14 cellular contexts compared by ENCODE assay signal in the genomic region with DNA sequence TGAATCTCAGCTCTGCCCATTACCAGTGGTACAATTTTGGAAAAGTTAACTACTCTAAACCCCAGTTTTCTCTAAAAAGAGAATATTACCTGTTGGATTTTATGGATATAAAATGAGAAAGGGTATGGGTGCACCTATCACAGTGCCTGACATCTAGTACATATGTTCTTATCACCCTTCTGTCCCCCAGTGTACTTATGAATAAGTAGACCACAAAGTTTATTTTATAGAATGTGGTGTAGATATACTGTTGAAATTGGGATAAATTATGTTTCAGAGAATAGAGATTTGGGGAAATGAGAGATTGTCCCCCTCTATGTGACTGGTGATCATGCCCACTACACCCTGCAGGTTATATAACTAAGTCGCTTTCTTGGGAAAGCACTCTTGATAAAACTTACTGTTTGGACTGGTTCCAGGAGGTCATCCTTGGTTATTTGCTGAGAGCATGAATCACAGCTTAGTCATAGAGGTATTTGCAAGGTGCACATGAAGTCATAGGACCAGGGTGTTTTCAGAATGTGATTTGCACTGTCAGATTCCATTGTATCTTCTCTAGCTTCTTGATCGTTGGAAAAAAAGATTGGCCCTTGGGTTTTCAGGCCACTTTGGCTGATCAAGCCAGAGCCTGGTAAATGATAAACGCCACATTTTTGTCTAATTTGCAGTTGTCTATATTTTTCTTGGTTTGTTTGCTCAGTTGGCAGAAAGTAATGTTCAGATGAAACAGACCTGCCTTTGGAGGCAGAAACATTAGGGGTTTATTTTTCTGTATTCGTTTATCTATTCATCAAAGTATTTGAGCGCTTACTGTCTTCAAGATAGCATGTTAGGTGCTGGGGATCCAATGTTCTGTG. TPM values are rescaled to one million over a fixed set of nuclear protein-coding genes. Genes with fewer than 3 reads are reported as not detected.
DNase-seq lines count a peak whose midpoint lies in the region; ATAC-seq, FAIRE-seq and TF ChIP-seq lines count a peak whose summit lies in the region.
"Had no signal": no experiment of that assay in that cellular context is flagged by ENCODE, and none has a peak within 500 bp of the region (broad histone marks: within the 10 kb centered on the region; RNA-seq: fewer than 3 reads in every experiment).

No MANE protein-coding gene starts in this region.

- POLR2A ChIA-PET in PC-3 (lab: Charles Lee; ENCODE audit: unreplicated experiment), result interaction anchor here (0.6 kb wide), 2 partner anchors 11 to 22 kb away, joined by 3 to 6 read pairs; no protein-coding TSS in a partner anchor
- POLR2A ChIA-PET in endothelial cell of umbilical vein (lab: Charles Lee), result no interaction called here

- H3K27me3 ChIP-seq in GM23248 (replicated peaks; ENCODE audit: insufficient read depth) (no peaks in the 10 kb centered on the region), PC-3 (ENCODE audit: low read length) (no peaks in the 10 kb centered on the region), endothelial cell of umbilical vein (ENCODE audit: control insufficient read depth in 2 of 2, insufficient read depth in 2 of 2, low read length in 2 of 2) (no peaks in the 10 kb centered on the region), trophoblast cell (ENCODE audit: insufficient read depth, low read length) (no peaks in the 10 kb centered on the region), tibial artery (no peaks in the 10 kb centered on the region), suprapubic skin (no peaks in the 10 kb centered on the region)
- H3K27me3 ChIP-seq: Peyer's patch had no signal

- BruUV-seq in PC-3 (replicated peaks; lab: Mats Ljungman, UMichigan), result no TSS peak
- BruUV-seq in endothelial cell of umbilical vein (replicated peaks; lab: Mats Ljungman, UMichigan), result no TSS peak

- H4K20me1 ChIP-seq in GM23248 (ENCODE audit: insufficient read depth), result no peaks in the 10 kb centered on the region
- H4K20me1 ChIP-seq in PC-3 (ENCODE audit: low read length), result peaks cover 27% of the 10 kb centered on the region
- H4K20me1 ChIP-seq in endothelial cell of umbilical vein (replicated peaks; ENCODE audit: control insufficient read depth, extremely low read depth, insufficient read depth, low read length), result no peaks in the 10 kb centered on the region

- CTCF ChIA-PET in PC-3 (lab: Charles Lee) (interaction anchor here (1.0 kb wide), 1 partner anchor 21 kb away, joined by 4 read pairs; a partner anchor contains a TSS), endothelial cell of umbilical vein (lab: Charles Lee) (interaction anchor here (0.8 to 2.8 kb wide), 8 partner anchors 9 to 143 kb away, joined by 3 to 15 read pairs (median 4); a partner anchor contains a TSS)

- H3K4ac ChIP-seq in trophoblast cell (ENCODE audit: low read depth, low read length), result no peak overlapping the region

- no peak overlapping the region for H3K23ac ChIP-seq in trophoblast cell (ENCODE audit: low read length)

- H3K4me2 ChIP-seq in GM23248 (ENCODE audit: unreplicated experiment), result no peak overlapping the region
- peak overlapping the region; percentile 69 for H3K4me2 ChIP-seq in PC-3 (ENCODE audit: low read length)
- H3K4me2 ChIP-seq in endothelial cell of umbilical vein (ENCODE audit: insufficient read depth, low read length), result peak overlapping the region; percentile 43
- H3K4me2 ChIP-seq in trophoblast cell (ENCODE audit: low read length), result no peak overlapping the region

- in situ Hi-C loops in GM23248 (cut with MboI), result no loop called here

- H3K4me3 Mint-ChIP-seq in osteocyte (ENCODE audit: unreplicated experiment), result no peak overlapping the region
- H3K4me3 Mint-ChIP-seq: dendritic cell treated with granulocyte-macrophage colony-stimulating factor and Interleukin-4, amounts not matched to agents 40 ng/mL and 50 ng/mL, for 4 days had no signal

- TF ChIP-seq EP300 in suprapubic skin (IDR thresholded peaks at IDR 0.05), result no peak

- dilution Hi-C loops in endothelial cell of umbilical vein (cut with MboI; ENCODE audit: extremely low pct_ligation_motif_present, low sequenced_read_pairs), result no loop called here

- no peak overlapping the region for H4K12ac ChIP-seq in trophoblast cell (ENCODE audit: low read depth, low read length)

- peaks cover 21% of the 10 kb centered on the region for H3K36me3 Mint-ChIP-seq in osteocyte (ENCODE audit: unreplicated experiment)

- TF ChIP-seq POLR2A in endothelial cell of umbilical vein (IDR thresholded peaks at IDR 0.05; ENCODE audit: low read depth, low read length) (no peak), suprapubic skin (IDR thresholded peaks at IDR 0.05) (no peak)

- H3K9me1 ChIP-seq in endothelial cell of umbilical vein (replicated peaks; ENCODE audit: control insufficient read depth, extremely low read depth, insufficient read depth, low read length), result no peaks in the 10 kb centered on the region

- 92 to 95% methylated on average over 5 of the region's 5 CpGs for WGBS in GM23248 (ENCODE audit: low coverage in 1 of 2, low lambda C conversion rate in 2 of 2, missing lambda C conversion rate in 2 of 2), 2 experiments
- no CpG with 5 or more reads among the region's 5 CpGs for WGBS in trophoblast cell (ENCODE audit: extremely low coverage, insufficient coverage, insufficient read length)
- 59% methylated on average over 5 of the region's 5 CpGs for WGBS in suprapubic skin

- no peak overlapping the region for H2BK120ac ChIP-seq in trophoblast cell (ENCODE audit: insufficient read depth, low read length, poor library complexity)

- no peak overlapping the region for H2BK12ac ChIP-seq in trophoblast cell (ENCODE audit: low read length)

- no peak overlapping the region for H3K14ac ChIP-seq in trophoblast cell (ENCODE audit: low read length)

- H3K9ac ChIP-seq in GM23248 (no peak overlapping the region), PC-3 (ENCODE audit: low read length) (no peak overlapping the region), endothelial cell of umbilical vein (replicated peaks; ENCODE audit: extremely low read depth, insufficient read depth, low read length) (no peak overlapping the region), trophoblast cell (ENCODE audit: low read length) (no peak overlapping the region)

- ATAC-seq in PC-3, result peak; percentile 83

- no peak overlapping the region for H3K18ac ChIP-seq in trophoblast cell (ENCODE audit: low read length)

- H3K4me1 ChIP-seq in GM23248 (ENCODE audit: insufficient read depth), result peaks cover 7% of the 10 kb centered on the region; the same call in 1 of the 2 replicates
- H3K4me1 ChIP-seq in PC-3 (ENCODE audit: insufficient read depth, low read length), result peaks cover 32% of the 10 kb centered on the region
- H3K4me1 ChIP-seq in endothelial cell of umbilical vein (ENCODE audit: control insufficient read depth, extremely low read depth, insufficient read depth, low read length), result peaks cover 31% of the 10 kb centered on the region
- H3K4me1 ChIP-seq in trophoblast cell (ENCODE audit: control insufficient read depth in 1 of 2, insufficient read depth in 2 of 2, low read length in 2 of 2), result peaks cover 6% of the 10 kb centered on the region in 2 experiments
- H3K4me1 ChIP-seq in tibial artery, result peaks cover 0 to 14% (median 7%) of the 10 kb centered on the region in 4 donors
- H3K4me1 ChIP-seq in suprapubic skin, result peaks cover 9% of the 10 kb centered on the region

- no peaks in the 10 kb centered on the region for H3K9me3 Mint-ChIP-seq in osteocyte (ENCODE audit: unreplicated experiment)
- H3K9me3 Mint-ChIP-seq: dendritic cell treated with granulocyte-macrophage colony-stimulating factor and Interleukin-4, amounts not matched to agents 40 ng/mL and 50 ng/mL, for 4 days had no signal

- H3K9me2 ChIP-seq in GM23248 (ENCODE audit: insufficient read depth), result no peaks in the 10 kb centered on the region
- H3K9me2 ChIP-seq in PC-3 (replicated peaks; ENCODE audit: low read length), result no peaks in the 10 kb centered on the region

- H2AK5ac ChIP-seq in trophoblast cell (ENCODE audit: low read length), result no peak overlapping the region

- H3F3A ChIP-seq in GM23248 (ENCODE audit: insufficient read depth) (no peaks in the 10 kb centered on the region), PC-3 (ENCODE audit: low read length, unreplicated experiment) (no peaks in the 10 kb centered on the region)

- H3K79me1 ChIP-seq in trophoblast cell (ENCODE audit: low read length), result peaks cover 2% of the 10 kb centered on the region

- intact Hi-C loops in PC-3 (cut with micrococcal nuclease), result loop anchor here (1.0 kb wide), 2 partner anchors 11 to 22 kb away; no protein-coding TSS in a partner anchor
- intact Hi-C loops in endothelial cell of umbilical vein (cut with micrococcal nuclease), result loop anchor here (1.0 kb wide), 1 partner anchor 11 kb away; no protein-coding TSS in a partner anchor
- intact Hi-C loops in tibial artery (cut with DNase I; ENCODE audit: low total_unique reads), result no loop called here

- H3K79me2 ChIP-seq in GM23248 (ENCODE audit: insufficient read depth) (no peaks in the 10 kb centered on the region), PC-3 (ENCODE audit: low read length) (peaks cover 16% of the 10 kb centered on the region; the same call in 1 of the 2 replicates), endothelial cell of umbilical vein (ENCODE audit: control insufficient read depth, insufficient read depth, low read length) (peaks cover 2% of the 10 kb centered on the region), trophoblast cell (ENCODE audit: control insufficient read depth, insufficient read depth, low read length, poor library complexity) (no peaks in the 10 kb centered on the region)

- H2BK5ac ChIP-seq in trophoblast cell (ENCODE audit: low read depth, low read length, poor library complexity), result no peak overlapping the region

- no peak overlapping the region for H3K4me3 ChIP-seq in GM23248
- H3K4me3 ChIP-seq in PC-3 (ENCODE audit: low read length), result peak overlapping the region; percentile 22; the same call in 1 of the 2 replicates
- no peak overlapping the region for H3K4me3 ChIP-seq in endothelial cell of umbilical vein (replicated peaks in 1 of 3; ENCODE audit: insufficient read depth in 1 of 3, low read depth in 1 of 3, low read length in 3 of 3)
- no peak overlapping the region for H3K4me3 ChIP-seq in trophoblast cell (ENCODE audit: low read depth, low read length)
- H3K4me3 ChIP-seq in tibial artery, result no peak overlapping the region
- H3K4me3 ChIP-seq in suprapubic skin, result no peak overlapping the region
- H3K4me3 ChIP-seq: Peyer's patch, skin epidermis had no signal

- no peak overlapping the region for H4K8ac ChIP-seq in trophoblast cell (ENCODE audit: low read depth, low read length)

- no peaks in the 10 kb centered on the region for H3K9me3 ChIP-seq in GM23248 (ENCODE audit: low read depth)
- H3K9me3 ChIP-seq in PC-3 (ENCODE audit: low read length), result no peaks in the 10 kb centered on the region
- no peaks in the 10 kb centered on the region for H3K9me3 ChIP-seq in endothelial cell of umbilical vein (replicated peaks; ENCODE audit: control insufficient read depth, insufficient read depth, low read length)
- H3K9me3 ChIP-seq in trophoblast cell (ENCODE audit: insufficient read depth, low read depth, low read length), result no peaks in the 10 kb centered on the region
- H3K9me3 ChIP-seq in tibial artery, result no peaks in the 10 kb centered on the region
- no peaks in the 10 kb centered on the region for H3K9me3 ChIP-seq in suprapubic skin
- H3K9me3 ChIP-seq: Peyer's patch had no signal

- FAIRE-seq in endothelial cell of umbilical vein (lab: Jason Lieb, UNC), result peak; percentile 90
- FAIRE-seq: GM19239 had no signal

- H3K27ac ChIP-seq in GM23248, result no peak overlapping the region
- peak overlapping the region; percentile 39 for H3K27ac ChIP-seq in PC-3 (ENCODE audit: low read length)
- peak overlapping the region; percentile 31 for H3K27ac ChIP-seq in endothelial cell of umbilical vein (ENCODE audit: insufficient read depth, low read depth, low read length)
- peak overlapping the region; percentile 42 for H3K27ac ChIP-seq in trophoblast cell (ENCODE audit: low read depth, low read length)
- no peak overlapping the region for H3K27ac ChIP-seq in tibial artery
- H3K27ac ChIP-seq in suprapubic skin, result no peak overlapping the region
- H3K27ac ChIP-seq: skin epidermis had no signal

- no peak overlapping the region for H3K27ac Mint-ChIP-seq in osteocyte (ENCODE audit: unreplicated experiment)
- H3K27ac Mint-ChIP-seq: dendritic cell treated with granulocyte-macrophage colony-stimulating factor and Interleukin-4, amounts not matched to agents 40 ng/mL and 50 ng/mL, for 4 days had no signal

- no peak overlapping the region for H4K91ac ChIP-seq in trophoblast cell (ENCODE audit: low read depth, low read length)

- peak; percentile 35 for DNase-seq in GM23248
- peak; percentile 99 for DNase-seq in PC-3
- peak; percentile 88 for DNase-seq in endothelial cell of umbilical vein (ENCODE audit: low read depth, low spot score)
- peak; percentile 23 to 81 for DNase-seq in trophoblast cell
- DNase-seq in tibial artery, result no peak
- DNase-seq in osteocyte (ENCODE audit: extremely low spot score, unreplicated experiment), result no peak
- no peak for DNase-seq in germinal center (ENCODE audit: low spot score)
- DNase-seq in suprapubic skin (ENCODE audit: low spot score in 2 of 2), result no peak
- DNase-seq: NCI-H1048; stimulated activated naive CD4-positive, alpha-beta T cell had no signal

- TF ChIP-seq CTCF in PC-3 (conservative IDR thresholded peaks at IDR 0.05; ENCODE audit: low read depth, low read length), result no peak
- no peak for TF ChIP-seq CTCF in endothelial cell of umbilical vein (IDR thresholded peaks at IDR 0.05; ENCODE audit: extremely low read depth in 1 of 2, insufficient read depth in 1 of 2, low read depth in 1 of 2, low read length in 2 of 2)
- TF ChIP-seq CTCF in tibial artery (IDR thresholded peaks at IDR 0.05), result no peak
- no peak for TF ChIP-seq CTCF in osteocyte (IDR thresholded peaks at IDR 0.05)
- no peak for TF ChIP-seq CTCF in suprapubic skin (IDR thresholded peaks at IDR 0.05)

- no peaks in the 10 kb centered on the region for H3K27me3 Mint-ChIP-seq in osteocyte (ENCODE audit: unreplicated experiment)
- H3K27me3 Mint-ChIP-seq: dendritic cell treated with granulocyte-macrophage colony-stimulating factor and Interleukin-4, amounts not matched to agents 40 ng/mL and 50 ng/mL, for 4 days had no signal

- H3K36me3 ChIP-seq in GM23248 (ENCODE audit: low read depth) (no peaks in the 10 kb centered on the region), PC-3 (ENCODE audit: low read depth, low read length) (peaks cover 12% of the 10 kb centered on the region; the same call in 1 of the 2 replicates), endothelial cell of umbilical vein (ENCODE audit: control insufficient read depth in 2 of 2, extremely low read depth in 1 of 2, insufficient read depth in 2 of 2, low read length in 2 of 2) (peaks cover 0 to 10% of the 10 kb centered on the region in 2 experiments), trophoblast cell (ENCODE audit: control insufficient read depth in 1 of 2, insufficient read depth in 2 of 2, low read length in 2 of 2) (peaks cover 7 to 40% of the 10 kb centered on the region in 2 experiments), tibial artery (peaks cover 21 to 49% (median 24%) of the 10 kb centered on the region in 3 donors), suprapubic skin (peaks cover 36% of the 10 kb centered on the region)

- H3K4me1 Mint-ChIP-seq in osteocyte (ENCODE audit: unreplicated experiment), result no peaks in the 10 kb centered on the region

- H2AFZ ChIP-seq in GM23248, result no peak overlapping the region
- no peak overlapping the region for H2AFZ ChIP-seq in PC-3 (ENCODE audit: low read length)
- no peak overlapping the region for H2AFZ ChIP-seq in endothelial cell of umbilical vein (ENCODE audit: low read depth, low read length)
- no peak overlapping the region for H2AFZ ChIP-seq in trophoblast cell (ENCODE audit: insufficient read depth, low read length, poor library complexity)

RNA-seq across cellular contexts. Expression of a gene that starts 21.3 kb away (rescaled TPM):
- total RNA-seq in GM23248 (2014; rRNA removed; shearing (Covaris generic)), result 9.3 and 10.5 TPM in 2 replicates
- polyA plus RNA-seq in GM23248 (2016; fragmentation: Nextera tagmentation; extraction: Ambion mirVana), result 5.6 and 6.3 TPM in 2 replicates
- total RNA-seq in PC-3 (2014; rRNA removed), result 34.3 and 49.8 TPM in 2 replicates
- total RNA-seq in endothelial cell of umbilical vein, result 45.5 and 49.7 TPM in 2 replicates
- 38.0 and 40.3 TPM in 2 replicates for polyA plus RNA-seq in endothelial cell of umbilical vein
- 32.2 and 36.7 TPM in 2 replicates for polyA plus RNA-seq in endothelial cell of umbilical vein (2011; cell fraction: cytosol; rRNA removed)
- polyA plus RNA-seq in endothelial cell of umbilical vein (2011; cell fraction: nucleus; rRNA removed), result 81.8 and 95.7 TPM in 2 replicates
- 37.6 and 39.0 TPM in 2 replicates for polyA plus RNA-seq in endothelial cell of umbilical vein (2012)
- polyA minus RNA-seq in endothelial cell of umbilical vein, result 63.3 and 77.9 TPM in 2 replicates
- polyA minus RNA-seq in endothelial cell of umbilical vein (2011; cell fraction: cytosol; rRNA and poly(A)+ RNA removed), result 18.4 TPM
- 81.2 and 94.1 TPM in 2 replicates for polyA minus RNA-seq in endothelial cell of umbilical vein (2011; cell fraction: nucleus; rRNA and poly(A)+ RNA removed)
- polyA plus RNA-seq in trophoblast cell (2013), result 90.1 and 92.6 TPM in 2 replicates
- 16.5 and 17.8 TPM in 2 replicates for total RNA-seq in osteocyte
- 10 to 100 TPM; 24.1 to 48.2 (median 29.9) TPM for total RNA-seq in suprapubic skin

RNA-seq across cellular contexts. Expression of a gene that starts 34.1 kb away (rescaled TPM):
- 43.6 and 49.3 TPM in 2 replicates for total RNA-seq in GM23248 (2014; rRNA removed; shearing (Covaris generic))
- polyA plus RNA-seq in GM23248 (2016; fragmentation: Nextera tagmentation; extraction: Ambion mirVana) (65.1 and 67.4 TPM in 2 replicates), endothelial cell of umbilical vein (60.9 and 84.0 TPM in 2 replicates)
- total RNA-seq in PC-3 (2014; rRNA removed) (111 and 123 TPM in 2 replicates), endothelial cell of umbilical vein (60.3 and 63.9 TPM in 2 replicates), osteocyte (36.5 and 42.0 TPM in 2 replicates), suprapubic skin (10 to 100 TPM; 27.8 to 42.0 (median 32.4) TPM)
- polyA plus RNA-seq in endothelial cell of umbilical vein (2011; cell fraction: cytosol; rRNA removed), result 102 and 113 TPM in 2 replicates
- 63.9 and 76.2 TPM in 2 replicates for polyA plus RNA-seq in endothelial cell of umbilical vein (2011; cell fraction: nucleus; rRNA removed)
- polyA plus RNA-seq in endothelial cell of umbilical vein (2012), result 58.7 and 60.8 TPM in 2 replicates
- 32.7 and 37.6 TPM in 2 replicates for polyA minus RNA-seq in endothelial cell of umbilical vein
- 38.1 TPM for polyA minus RNA-seq in endothelial cell of umbilical vein (2011; cell fraction: cytosol; rRNA and poly(A)+ RNA removed)
- 14.9 and 15.1 TPM in 2 replicates for polyA minus RNA-seq in endothelial cell of umbilical vein (2011; cell fraction: nucleus; rRNA and poly(A)+ RNA removed)
- polyA plus RNA-seq in trophoblast cell (2013), result 23.6 and 25.0 TPM in 2 replicates

Comparison
In these comparisons a context has a peak if more than half of its experiments do, and no peak if none do; other contexts are left out.
1. DNase-seq: peak in GM23248 (single experiment), PC-3 (single experiment), endothelial cell of umbilical vein (single experiment) and trophoblast cell (2 of 2); none in tibial artery (0 of 2), osteocyte (single experiment), germinal center (single experiment) and suprapubic skin (0 of 2).
2. H3K27ac ChIP-seq: peak in PC-3 (single experiment), endothelial cell of umbilical vein (single experiment) and trophoblast cell (single experiment); none in GM23248 (single experiment), tibial artery (0 of 2) and suprapubic skin (single experiment).
3. H3K4me2 ChIP-seq: peak in PC-3 (single experiment) and endothelial cell of umbilical vein (single experiment); none in GM23248 (single experiment) and trophoblast cell (single experiment).